Comparison of ENCODE assay signal across 8 cellular contexts in the genomic region with DNA sequence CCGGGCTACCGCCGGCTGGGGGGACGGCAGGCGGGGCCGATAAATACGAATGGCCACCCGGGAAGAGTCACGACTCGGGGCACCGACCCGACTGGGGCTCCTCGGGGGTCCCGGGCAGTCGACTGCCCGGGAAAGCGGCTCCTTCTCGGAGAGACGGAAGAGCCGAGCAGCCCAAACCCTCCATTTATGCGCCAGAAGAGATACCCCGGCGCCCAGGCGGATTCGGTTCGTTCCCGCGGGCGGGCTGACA. TPM values are rescaled to one million over a fixed set of nuclear protein-coding genes. Genes with fewer than 3 reads are reported as not detected.
DNase-seq lines count a peak whose midpoint lies in the region; ATAC-seq and TF ChIP-seq lines count a peak whose summit lies in the region.

No MANE protein-coding gene starts in this region.

- H3K4me1 ChIP-seq in cardiac muscle cell (ENCODE audit: low read depth) (peaks cover 4% of the 10 kb centered on the region), mononuclear cell (ENCODE audit: insufficient read depth, low read length) (peaks cover 32% of the 10 kb centered on the region)

- H3K9me3 ChIP-seq in cardiac muscle cell (ENCODE audit: low read depth) (no peaks in the 10 kb centered on the region), mononuclear cell (ENCODE audit: low read depth, low read length) (no peaks in the 10 kb centered on the region)

- H3K27ac ChIP-seq in cardiac muscle cell, result peak overlapping the region; percentile 88
- peak overlapping the region; percentile 62 for H3K27ac ChIP-seq in brain microvascular endothelial cell

- H3K27me3 ChIP-seq in cardiac muscle cell (no peaks in the 10 kb centered on the region), brain microvascular endothelial cell (replicated peaks) (no peaks in the 10 kb centered on the region), mononuclear cell (ENCODE audit: insufficient read depth, low read length) (no peaks in the 10 kb centered on the region)

- intact Hi-C loops in left cardiac atrium (cut with DNase I), result no loop called here

- in situ Hi-C loops in brain microvascular endothelial cell (cut with HindIII; ENCODE audit: low pct_ligation_motif_present, low sequenced_read_pairs), result no loop called here

- TF ChIP-seq CTCF in cardiac muscle cell (IDR thresholded peaks at IDR 0.05; ENCODE audit: low read depth, low read length), result no peak
- TF ChIP-seq CTCF in brain microvascular endothelial cell (IDR thresholded peaks at IDR 0.05; ENCODE audit: low read depth, low read length, missing control alignments), result no peak

- ATAC-seq in left cardiac atrium (no peak), HG03571 (IDR thresholded peaks at IDR 0.05; ENCODE audit: unreplicated experiment) (peak; percentile 18)

- H3K36me3 ChIP-seq in cardiac muscle cell (no peaks in the 10 kb centered on the region), brain microvascular endothelial cell (replicated peaks) (no peaks in the 10 kb centered on the region)

- DNase-seq in cardiac muscle cell (ENCODE audit: low read depth in 1 of 2, low spot score in 1 of 2) (no peak), left cardiac atrium (no peak), brain microvascular endothelial cell (no peak), SKM-1 treated with dmso at 0.1 percent for 144 hours (lab: John Stamatoyannopoulos, UW; ENCODE audit: unreplicated experiment) (no peak), iPS-NIHi11 (ENCODE audit: low spot score) (no peak), HuH-7 (ENCODE audit: low spot score) (no peak)

- H3K4me3 ChIP-seq in cardiac muscle cell (peak overlapping the region; percentile 97), brain microvascular endothelial cell (ENCODE audit: low read depth, low read length) (peak overlapping the region; percentile 81), mononuclear cell (ENCODE audit: low read length) (peak overlapping the region; percentile 90)

RNA-seq across cellular contexts. Expression of gene SYNJ1, which starts 0.4 kb away (rescaled TPM):
- total RNA-seq in cardiac muscle cell, result 6.0 and 10.0 TPM in 2 replicates
- 5.9 and 8.6 TPM in 2 replicates for polyA plus RNA-seq in cardiac muscle cell
- 10 to 100 TPM; 11.9 to 12.3 TPM for total RNA-seq in left cardiac atrium
- total RNA-seq in mononuclear cell, result 10.7 TPM

RNA-seq across cellular contexts. Expression of gene PAXBP1, which starts 44.2 kb away (rescaled TPM):
- total RNA-seq in cardiac muscle cell, result 28.7 and 76.3 TPM in 2 replicates
- 30.5 and 36.7 TPM in 2 replicates for polyA plus RNA-seq in cardiac muscle cell
- total RNA-seq in left cardiac atrium, result 10 to 100 TPM; 13.3 to 17.4 TPM
- total RNA-seq in mononuclear cell, result 52.3 TPM
